Comparison of ENCODE assay signal across 26 cellular contexts in genomic region chr12:124769881-124770512, GRCh38.
"Had no signal": no experiment of that assay in that cellular context is flagged by ENCODE, and none has a peak within 500 bp of the region (broad histone marks: within the 10 kb centered on the region; RNA-seq: fewer than 3 reads in every experiment).

No MANE protein-coding gene starts in this region.

- H3K9me3 Mint-ChIP-seq: activated T-helper 17 cell treated with anti-CD3 and anti-CD28 coated beads, Interleukin-2, amount 50 U/mL, for 72 hours had no signal

- H3K27ac Mint-ChIP-seq: activated naive CD8-positive, alpha-beta T cell; activated T-helper 17 cell treated with anti-CD3 and anti-CD28 coated beads, Interleukin-2, amount 50 U/mL, for 72 hours; effector memory CD8-positive, alpha-beta T cell; stimulated activated naive CD8-positive, alpha-beta T cell treated with anti-CD3 and anti-CD28 coated beads, Interleukin-15, Interleukin-2, amounts not matched to agents 100 ng/mL and 50 ng/mL, for 24 hours had no signal

- H3K36me3 Mint-ChIP-seq: activated naive CD8-positive, alpha-beta T cell had no signal

- H3K27ac ChIP-seq: breast epithelium, colonic mucosa, dorsolateral prefrontal cortex, left lung, neutrophil, pancreas, psoas muscle, right atrium auricular region, thyroid gland, WERI-Rb-1 had no signal

- ATAC-seq: activated T-helper 17 cell treated with anti-CD3 and anti-CD28 coated beads, Interleukin-2, amount 50 U/mL, for 72 hours; effector memory CD8-positive, alpha-beta T cell; esophagus mucosa; left lung; naive thymus-derived CD4-positive, alpha-beta T cell; pancreas; psoas muscle had no signal

- H3K36me3 ChIP-seq: breast epithelium, colonic mucosa, left lung, neutrophil, pancreas, right atrium auricular region, thyroid gland, WERI-Rb-1 had no signal

- H3K27me3 ChIP-seq: breast epithelium, colonic mucosa, dorsolateral prefrontal cortex, pancreas, right atrium auricular region, thyroid gland had no signal

- H3K9me3 ChIP-seq: breast epithelium, colonic mucosa, left lung, pancreas, psoas muscle, right atrium auricular region, thyroid gland had no signal

- DNase-seq: activated CD4-positive, alpha-beta T cell treated with anti-CD3 and anti-CD28 coated beads for 1 hour; activated T-cell treated with anti-CD3 and anti-CD28 coated beads, Interleukin-2, amount 50 U/mL, for 1 hour; colonic mucosa; dorsolateral prefrontal cortex; effector memory CD8-positive, alpha-beta T cell; foreskin melanocyte; hippocampal formation; kidney glomerular epithelial cell; left lung; naive thymus-derived CD4-positive, alpha-beta T cell; pancreas; psoas muscle; stimulated activated CD4-positive, alpha-beta T cell treated with anti-CD3 and anti-CD28 coated beads, Interleukin-4, amount 100 ng/mL, for 4 hours; substantia nigra; thyroid gland; WERI-Rb-1 had no signal

- H3K4me3 Mint-ChIP-seq: activated naive CD8-positive, alpha-beta T cell; activated T-helper 17 cell treated with anti-CD3 and anti-CD28 coated beads, Interleukin-2, amount 50 U/mL, for 72 hours; effector memory CD8-positive, alpha-beta T cell; naive thymus-derived CD4-positive, alpha-beta T cell; stimulated activated naive CD8-positive, alpha-beta T cell treated with anti-CD3 and anti-CD28 coated beads, Interleukin-15, Interleukin-2, amounts not matched to agents 100 ng/mL and 50 ng/mL, for 24 hours had no signal

- H3K4me3 ChIP-seq: breast epithelium, colonic mucosa, dorsolateral prefrontal cortex, left lung, lung, pancreas, psoas muscle, right atrium auricular region, thyroid gland had no signal

- FAIRE-seq: astrocyte, pancreas, TTC549 had no signal
